Comparison of ENCODE assay signal across 9 cellular contexts in genomic region chr15:65377976-65378366, GRCh38. TPM values are rescaled to one million over a fixed set of nuclear protein-coding genes. Genes with fewer than 3 reads are reported as not detected.
A peak's percentile ranks its signal among the peaks of the same experiment; 100 is the strongest.
DNase-seq lines count a peak whose midpoint lies in the region; ATAC-seq lines count a peak whose summit lies in the region.
"Had no signal": no experiment of that assay in that cellular context is flagged by ENCODE, and none has a peak within 500 bp of the region (broad histone marks: within the 10 kb centered on the region; RNA-seq: fewer than 3 reads in every experiment).

Gene IGDCC3 (minus strand): TSS chr15:65378002. CDS start chr15:65377788, 214 bp downstream.

- peak within 1 kb of the TSS; percentile 34 for H3K9ac ChIP-seq in HUES48 (ENCODE audit: low read depth, low read length)

- H3K36me3 Mint-ChIP-seq in activated naive CD8-positive, alpha-beta T cell treated with anti-CD3 and anti-CD28 coated beads, Interleukin-2, amount 10 ng/mL, durations not matched to agents 7 days and 5 days: no peaks in the 10 kb centered on the region
- no peaks in the 10 kb centered on the region for H3K36me3 Mint-ChIP-seq in stimulated activated effector memory CD8-positive, alpha-beta T cell treated with anti-CD3 and anti-CD28 coated beads, Interleukin-12 subunit alpha, Interleukin-12 subunit beta, amount 100 ng/mL, for 72 hours

- peak within 1 kb of the TSS; percentile 77 for H3K4me3 Mint-ChIP-seq in activated naive CD8-positive, alpha-beta T cell treated with anti-CD3 and anti-CD28 coated beads, Interleukin-2, amount 10 ng/mL, durations not matched to agents 7 days and 5 days
- peak within 1 kb of the TSS; percentile 66 for H3K4me3 Mint-ChIP-seq in stimulated activated effector memory CD8-positive, alpha-beta T cell treated with anti-CD3 and anti-CD28 coated beads, Interleukin-12 subunit alpha, Interleukin-12 subunit beta, amount 100 ng/mL, for 72 hours

- peaks cover 8% of the 10 kb centered on the region for H3K4me1 Mint-ChIP-seq in activated naive CD8-positive, alpha-beta T cell treated with anti-CD3 and anti-CD28 coated beads, Interleukin-2, amount 10 ng/mL, durations not matched to agents 7 days and 5 days
- peaks cover 18% of the 10 kb centered on the region for H3K4me1 Mint-ChIP-seq in stimulated activated effector memory CD8-positive, alpha-beta T cell treated with anti-CD3 and anti-CD28 coated beads, Interleukin-12 subunit alpha, Interleukin-12 subunit beta, amount 100 ng/mL, for 72 hours

- peaks cover 46% of the 10 kb centered on the region for H3K27me3 ChIP-seq in HUES48 (ENCODE audit: control insufficient read depth, insufficient read depth, low read length)

- peaks cover 86% of the 10 kb centered on the region for H3K27me3 Mint-ChIP-seq in activated naive CD8-positive, alpha-beta T cell treated with anti-CD3 and anti-CD28 coated beads, Interleukin-2, amount 10 ng/mL, durations not matched to agents 7 days and 5 days

- H3K27ac ChIP-seq in HUES48 (ENCODE audit: low read depth, low read length): peak within 1 kb of the TSS; percentile 91

- H3K36me3 ChIP-seq in HUES48 (ENCODE audit: control insufficient read depth, insufficient read depth, low read length): no peaks in the 10 kb centered on the region

- H3K4me1 ChIP-seq in HUES48 (ENCODE audit: control insufficient read depth, insufficient read depth, low read length): peaks cover 15% of the 10 kb centered on the region

- ATAC-seq in activated naive CD8-positive, alpha-beta T cell treated with anti-CD3 and anti-CD28 coated beads, Interleukin-2, amount 10 ng/mL, durations not matched to agents 7 days and 5 days (ENCODE audit: low read depth): no peak
- no peak for ATAC-seq in stimulated activated effector memory CD8-positive, alpha-beta T cell treated with anti-CD3 and anti-CD28 coated beads, Interleukin-12 subunit alpha, Interleukin-12 subunit beta, amount 100 ng/mL, for 72 hours
- ATAC-seq in GM18498 (IDR thresholded peaks at IDR 0.05; ENCODE audit: unreplicated experiment) (no peak), HG03025 (IDR thresholded peaks at IDR 0.05; ENCODE audit: low FRiP score, unreplicated experiment) (no peak), GM19463 (IDR thresholded peaks at IDR 0.05; ENCODE audit: unreplicated experiment) (no peak)

- H3K27ac Mint-ChIP-seq in activated naive CD8-positive, alpha-beta T cell treated with anti-CD3 and anti-CD28 coated beads, Interleukin-2, amount 10 ng/mL, durations not matched to agents 7 days and 5 days: no peak within 1 kb of the TSS
- no peak within 1 kb of the TSS for H3K27ac Mint-ChIP-seq in stimulated activated effector memory CD8-positive, alpha-beta T cell treated with anti-CD3 and anti-CD28 coated beads, Interleukin-12 subunit alpha, Interleukin-12 subunit beta, amount 100 ng/mL, for 72 hours

- H3K9me3 ChIP-seq in HUES48 (ENCODE audit: control insufficient read depth, insufficient read depth, low read length) (no peaks in the 10 kb centered on the region), iPS-18c (ENCODE audit: control insufficient read depth, insufficient read depth, low read length) (no peaks in the 10 kb centered on the region)

- H3K9me3 Mint-ChIP-seq in activated naive CD8-positive, alpha-beta T cell treated with anti-CD3 and anti-CD28 coated beads, Interleukin-2, amount 10 ng/mL, durations not matched to agents 7 days and 5 days: no peaks in the 10 kb centered on the region
- H3K9me3 Mint-ChIP-seq in stimulated activated effector memory CD8-positive, alpha-beta T cell treated with anti-CD3 and anti-CD28 coated beads, Interleukin-12 subunit alpha, Interleukin-12 subunit beta, amount 100 ng/mL, for 72 hours: no peaks in the 10 kb centered on the region

- POLR2A ChIA-PET in activated naive CD8-positive, alpha-beta T cell treated with anti-CD3 and anti-CD28 coated beads, Interleukin-2, amount 10 ng/mL, durations not matched to agents 7 days and 5 days (lab: Charles Lee): no interaction called here

- H3K4me3 ChIP-seq in HUES48 (ENCODE audit: low read depth, low read length) (peak within 1 kb of the TSS; percentile 88), iPS-18c (ENCODE audit: insufficient read depth, low read depth, low read length) (peak within 1 kb of the TSS; percentile 91)

- DNase-seq in activated naive CD8-positive, alpha-beta T cell treated with anti-CD3 and anti-CD28 coated beads, Interleukin-2, amount 10 ng/mL, durations not matched to agents 7 days and 5 days: no peak
- DNase-seq in stimulated activated effector memory CD8-positive, alpha-beta T cell treated with anti-CD3 and anti-CD28 coated beads, Interleukin-12 subunit alpha, Interleukin-12 subunit beta, amount 100 ng/mL, for 72 hours (ENCODE audit: low spot score in 2 of 2): no peak
- no peak for DNase-seq in stimulated activated CD4-positive, alpha-beta T cell treated with anti-CD3 and anti-CD28 coated beads, Interleukin-12 subunit alpha, Interleukin-12 subunit beta, amount 100 ng/mL, for 4 hours

RNA-seq across cellular contexts. Expression of gene IGDCC3, which starts in this region (rescaled TPM):
- total RNA-seq in activated naive CD8-positive, alpha-beta T cell treated with anti-CD3 and anti-CD28 coated beads, Interleukin-2, amount 10 ng/mL, durations not matched to agents 7 days and 5 days: not detected
- total RNA-seq: NCI-H460 had no signal
